In genomic region chr5:139734517-139734916, GRCh38 we compare ENCODE assay signal across 22 cellular contexts.
DNase-seq lines count a peak whose midpoint lies in the region; TF ChIP-seq lines count a peak whose summit lies in the region.
"Had no signal": no experiment of that assay in that cellular context is flagged by ENCODE, and none has a peak within 500 bp of the region (broad histone marks: within the 10 kb centered on the region; RNA-seq: fewer than 3 reads in every experiment).

No MANE protein-coding gene starts in this region.

- no peaks in the 10 kb centered on the region for H3K9me3 ChIP-seq in WERI-Rb-1 (ENCODE audit: severe bottlenecking)
- H3K9me3 ChIP-seq in ectodermal cell (ENCODE audit: control insufficient read depth, low read length): no peaks in the 10 kb centered on the region
- no peaks in the 10 kb centered on the region for H3K9me3 ChIP-seq in CD4-positive, alpha-beta memory T cell (ENCODE audit: control insufficient read depth in 1 of 2, low read length in 2 of 2)
- H3K9me3 ChIP-seq: gastroesophageal sphincter, MG63, prostate gland had no signal

- H3K36me3 Mint-ChIP-seq in nephron (ENCODE audit: low read depth): no peaks in the 10 kb centered on the region
- no peaks in the 10 kb centered on the region for H3K36me3 Mint-ChIP-seq in CD4-positive, alpha-beta memory T cell
- H3K36me3 Mint-ChIP-seq in T-helper 2 cell treated with Interferon-gamma antibody and Interleukin-4, amounts not matched to agents 5 μg/mL and 100 μg/mL, for 36 hours (ENCODE audit: low read depth): no peaks in the 10 kb centered on the region
- H3K36me3 Mint-ChIP-seq: CD4-positive, CD25-positive, alpha-beta regulatory T cell had no signal

- POLR2A ChIA-PET in CD4-positive, alpha-beta memory T cell (lab: Charles Lee; ENCODE audit: partially characterized antibody): no interaction called here

- CTCF ChIA-PET in CD4-positive, alpha-beta memory T cell (lab: Charles Lee; ENCODE audit: partially characterized antibody): no interaction called here

- H3K27ac ChIP-seq in WERI-Rb-1: peak overlapping the region; percentile 81
- peak overlapping the region; percentile 2 for H3K27ac ChIP-seq in ectodermal cell (ENCODE audit: insufficient read depth, low read depth, low read length, poor library complexity, severe bottlenecking)
- H3K27ac ChIP-seq in temporal lobe (ENCODE audit: low read depth, low read length): peak overlapping the region; percentile 98
- no peak overlapping the region for H3K27ac ChIP-seq in CD4-positive, alpha-beta memory T cell (ENCODE audit: low read depth, low read length)
- H3K27ac ChIP-seq: prostate gland, SK-N-MC had no signal

- no peaks in the 10 kb centered on the region for H3K27me3 Mint-ChIP-seq in nephron (ENCODE audit: low read depth)
- H3K27me3 Mint-ChIP-seq in CD4-positive, alpha-beta memory T cell: no peaks in the 10 kb centered on the region
- no peaks in the 10 kb centered on the region for H3K27me3 Mint-ChIP-seq in T-helper 2 cell treated with Interferon-gamma antibody and Interleukin-4, amounts not matched to agents 5 μg/mL and 100 μg/mL, for 36 hours (ENCODE audit: low read depth)
- H3K27me3 Mint-ChIP-seq: activated CD4-positive, alpha-beta memory T cell treated with anti-CD3 and anti-CD28 coated beads, Interleukin-2, amount 10 ng/mL, durations not matched to agents 7 days and 5 days had no signal

- H3K36me3 ChIP-seq in WERI-Rb-1: no peaks in the 10 kb centered on the region
- H3K36me3 ChIP-seq in ectodermal cell (ENCODE audit: control insufficient read depth, insufficient read depth, low read length): no peaks in the 10 kb centered on the region
- H3K36me3 ChIP-seq in CD4-positive, alpha-beta memory T cell (ENCODE audit: insufficient read depth, low read length): no peaks in the 10 kb centered on the region
- H3K36me3 ChIP-seq: gastroesophageal sphincter, MG63, prostate gland had no signal

- peaks cover 7% of the 10 kb centered on the region for H3K4me1 ChIP-seq in ectodermal cell (ENCODE audit: control insufficient read depth, insufficient read depth, low read length)
- no peaks in the 10 kb centered on the region for H3K4me1 ChIP-seq in CD4-positive, alpha-beta memory T cell (ENCODE audit: insufficient read depth, low read length)
- H3K4me1 ChIP-seq: gastroesophageal sphincter, prostate gland had no signal

- H3K27me3 ChIP-seq in WERI-Rb-1 (ENCODE audit: insufficient read depth, low read depth, severe bottlenecking) (no peaks in the 10 kb centered on the region), ectodermal cell (ENCODE audit: control insufficient read depth, insufficient read depth, low read length, poor library complexity, severe bottlenecking) (no peaks in the 10 kb centered on the region)
- no peaks in the 10 kb centered on the region for H3K27me3 ChIP-seq in CD4-positive, alpha-beta memory T cell (ENCODE audit: insufficient read depth, low read length)
- H3K27me3 ChIP-seq: gastroesophageal sphincter, MG63 had no signal

- 89 to 92% methylated on average over 1 of the region's 3 CpGs for whole genome bisulfite sequencing in ectodermal cell, 2 experiments

- H3K4me1 Mint-ChIP-seq in nephron: peaks cover 8% of the 10 kb centered on the region
- H3K4me1 Mint-ChIP-seq in CD4-positive, alpha-beta memory T cell: no peaks in the 10 kb centered on the region
- H3K4me1 Mint-ChIP-seq in T-helper 2 cell treated with Interferon-gamma antibody and Interleukin-4, amounts not matched to agents 5 μg/mL and 100 μg/mL, for 36 hours (ENCODE audit: low read depth): no peaks in the 10 kb centered on the region
- H3K4me1 Mint-ChIP-seq: activated CD4-positive, alpha-beta memory T cell treated with anti-CD3 and anti-CD28 coated beads, Interleukin-2, amount 10 ng/mL, durations not matched to agents 7 days and 5 days; CD4-positive, CD25-positive, alpha-beta regulatory T cell had no signal

- no peak overlapping the region for H3K4me3 Mint-ChIP-seq in nephron
- H3K4me3 Mint-ChIP-seq in CD4-positive, alpha-beta memory T cell: no peak overlapping the region
- H3K4me3 Mint-ChIP-seq in T-helper 2 cell treated with Interferon-gamma antibody and Interleukin-4, amounts not matched to agents 5 μg/mL and 100 μg/mL, for 36 hours: no peak overlapping the region
- H3K4me3 Mint-ChIP-seq: activated CD4-positive, alpha-beta memory T cell treated with anti-CD3 and anti-CD28 coated beads, Interleukin-2, amount 10 ng/mL, durations not matched to agents 7 days and 5 days; CD4-positive, CD25-positive, alpha-beta regulatory T cell; T-helper 1 cell treated with Interleukin-12 subunit alpha and Interleukin-12 subunit beta and Interleukin-4 antibody, amounts not matched to agents 30 μg/mL and 1 μg/mL, for 36 hours had no signal

- H3K27ac Mint-ChIP-seq in nephron: peak overlapping the region; percentile 25 to 74 (median 72)
- H3K27ac Mint-ChIP-seq in CD4-positive, alpha-beta memory T cell: no peak overlapping the region
- H3K27ac Mint-ChIP-seq in T-helper 2 cell treated with Interferon-gamma antibody and Interleukin-4, amounts not matched to agents 5 μg/mL and 100 μg/mL, for 36 hours: no peak overlapping the region
- H3K27ac Mint-ChIP-seq: activated CD4-positive, alpha-beta memory T cell treated with anti-CD3 and anti-CD28 coated beads, Interleukin-2, amount 10 ng/mL, durations not matched to agents 7 days and 5 days; CD4-positive, CD25-positive, alpha-beta regulatory T cell; T-helper 1 cell treated with Interleukin-12 subunit alpha and Interleukin-12 subunit beta and Interleukin-4 antibody, amounts not matched to agents 30 μg/mL and 1 μg/mL, for 36 hours had no signal

- DNase-seq in WERI-Rb-1 (no peak), SW480 (ENCODE audit: low spot score) (no peak)
- no peak for DNase-seq in CD4-positive, alpha-beta memory T cell
- DNase-seq in T-helper 2 cell treated with Interferon-gamma antibody and Interleukin-4, amounts not matched to agents 5 μg/mL and 100 μg/mL, for 36 hours (ENCODE audit: low spot score): no peak
- DNase-seq in activated CD4-positive, alpha-beta T cell treated with anti-CD3 and anti-CD28 coated beads for 48 hours: no peak
- DNase-seq: activated CD4-positive, alpha-beta memory T cell treated with anti-CD3 and anti-CD28 coated beads, Interleukin-2, amount 10 ng/mL, durations not matched to agents 7 days and 5 days; activated CD4-positive, CD25-positive, alpha-beta regulatory T cell treated with anti-CD3 and anti-CD28 coated beads, Interleukin-2, amount 50 U/mL, for 72 hours; activated CD8-positive, alpha-beta memory T cell treated with anti-CD3 and anti-CD28 coated beads, Interleukin-2, amount 50 U/mL, for 4 hours; activated naive CD4-positive, alpha-beta T cell; CD4-positive, CD25-positive, alpha-beta regulatory T cell; KBM-7; MG63; NCI-H2029 treated with DMSO at 0.1 percent for 48 hours; NK-92 treated with Interleukin-12 subunit alpha and Interleukin-12 subunit beta, amount 100 ng/mL, for 24 hours; stimulated activated CD4-positive, alpha-beta T cell treated with anti-CD3 and anti-CD28 coated beads, Interleukin-2, amount 100 ng/mL, for 48 hours had no signal

- no peak overlapping the region for H3K4me3 ChIP-seq in WERI-Rb-1 (ENCODE audit: low read depth, low read length)
- H3K4me3 ChIP-seq in ectodermal cell (ENCODE audit: insufficient read depth, low read depth, low read length): no peak overlapping the region
- no peak overlapping the region for H3K4me3 ChIP-seq in CD4-positive, alpha-beta memory T cell (ENCODE audit: low read length in 2 of 2)
- H3K4me3 ChIP-seq: gastroesophageal sphincter, MG63, prostate gland, SK-N-MC had no signal

- no peak for TF ChIP-seq CTCF in WERI-Rb-1 (IDR thresholded peaks at IDR 0.05; ENCODE audit: low read depth, low read length)
- no peak for TF ChIP-seq CTCF in nephron (IDR thresholded peaks at IDR 0.05; ENCODE audit: unreplicated experiment in 3 of 3)

- intact Hi-C loops in CD4-positive, alpha-beta memory T cell (cut with micrococcal nuclease): no loop called here

- H3K9me3 Mint-ChIP-seq in nephron: no peaks in the 10 kb centered on the region
- no peaks in the 10 kb centered on the region for H3K9me3 Mint-ChIP-seq in CD4-positive, alpha-beta memory T cell
- no peaks in the 10 kb centered on the region for H3K9me3 Mint-ChIP-seq in T-helper 2 cell treated with Interferon-gamma antibody and Interleukin-4, amounts not matched to agents 5 μg/mL and 100 μg/mL, for 36 hours
- H3K9me3 Mint-ChIP-seq: activated CD4-positive, alpha-beta memory T cell treated with anti-CD3 and anti-CD28 coated beads, Interleukin-2, amount 10 ng/mL, durations not matched to agents 7 days and 5 days; T-helper 1 cell treated with Interleukin-12 subunit alpha and Interleukin-12 subunit beta and Interleukin-4 antibody, amounts not matched to agents 30 μg/mL and 1 μg/mL, for 36 hours had no signal

Comparison
In these comparisons a context has a peak if more than half of its experiments do, and no peak if none do; other contexts are left out.
1. H3K27ac Mint-ChIP-seq: peak in nephron (3 of 3); none in CD4-positive, alpha-beta memory T cell (0 of 7) and T-helper 2 cell treated with Interferon-gamma antibody and Interleukin-4, amounts not matched to agents 5 μg/mL and 100 μg/mL, for 36 hours (single experiment).